ENCODE assay signal across 8 cellular contexts in the genomic region with DNA sequence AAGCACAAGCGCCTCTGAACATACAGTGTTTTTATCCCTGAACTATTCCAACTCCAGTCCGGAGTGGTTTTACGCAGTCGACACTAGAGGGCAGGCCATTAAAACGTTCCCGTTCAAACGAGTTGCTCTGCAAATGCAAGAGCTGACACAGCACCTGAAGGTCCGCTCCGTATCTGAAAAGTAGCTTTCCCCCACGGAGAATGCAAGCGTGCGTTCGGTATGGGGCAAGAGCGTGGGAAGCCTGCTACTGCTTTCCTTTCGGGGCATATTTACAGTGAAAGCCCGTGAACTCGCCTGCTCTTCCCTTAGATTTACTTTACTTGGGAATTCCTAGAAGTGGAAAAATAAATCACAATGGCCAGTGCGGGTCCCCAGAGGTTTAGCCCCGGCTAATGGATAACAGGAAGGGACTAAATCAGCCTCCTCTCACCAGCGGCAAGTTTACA.
DNase-seq lines count a peak whose midpoint lies in the region; ATAC-seq lines count a peak whose summit lies in the region.

No MANE protein-coding gene starts in this region.

- peaks cover 3 to 5% of the 10 kb centered on the region in 2 donors for H3K4me1 ChIP-seq in mucosa of rectum (ENCODE audit: control insufficient read depth in 2 of 2, insufficient read depth in 2 of 2, low read length in 2 of 2)

- H3K4me3 ChIP-seq in mucosa of rectum (ENCODE audit: low read length in 2 of 2): peak overlapping the region; percentile 54 to 77

- H3K9ac ChIP-seq in mucosa of rectum (ENCODE audit: low read depth in 1 of 2, low read length in 2 of 2): peak overlapping the region; percentile 36 to 44

- peak; percentile 93 for ATAC-seq in GM19452 (IDR thresholded peaks at IDR 0.05; ENCODE audit: unreplicated experiment)
- ATAC-seq in HG03575 (IDR thresholded peaks at IDR 0.05; ENCODE audit: extremely low read depth, insufficient number of reproducible peaks, low FRiP score, unreplicated experiment): peak; percentile 92

- H3K27ac ChIP-seq in epithelial cell of prostate (peak overlapping the region; percentile 40), mucosa of rectum (ENCODE audit: low read depth in 2 of 2, low read length in 2 of 2) (no peak overlapping the region)

- no peaks in the 10 kb centered on the region for H3K27me3 ChIP-seq in mucosa of rectum (ENCODE audit: control insufficient read depth in 2 of 2, insufficient read depth in 2 of 2, low read length in 2 of 2)

- no peaks in the 10 kb centered on the region for H3K9me3 ChIP-seq in mucosa of rectum (ENCODE audit: control insufficient read depth in 2 of 2, low read length in 2 of 2)

- no peaks in the 10 kb centered on the region for H3K36me3 ChIP-seq in mucosa of rectum (ENCODE audit: control insufficient read depth in 2 of 2, insufficient read depth in 2 of 2, low read length in 2 of 2)

- peak; percentile 66 for DNase-seq in COLO668 (lab: John Stamatoyannopoulos, UW; ENCODE audit: unreplicated experiment)
- DNase-seq in NOMO-1 treated with dmso at 0.1 percent for 144 hours (lab: John Stamatoyannopoulos, UW; ENCODE audit: unreplicated experiment): peak; percentile 30
- peak; percentile 70 for DNase-seq in activated CD8-positive, alpha-beta memory T cell treated with anti-CD3 and anti-CD28 coated beads, Interleukin-2, amount 50 U/mL, for 4 hours
- peak; percentile 48 for DNase-seq in epithelial cell of prostate (ENCODE audit: low read depth, low spot score)
- DNase-seq in stimulated activated CD8-positive, alpha-beta memory T cell treated with anti-CD3 and anti-CD28 coated beads, Interleukin-7, amount 100 ng/mL, for 24 hours (ENCODE audit: low read depth): peak; percentile 41
